8 cellular contexts compared by ENCODE assay signal in genomic region chr2:86037795-86038192, GRCh38.
DNase-seq lines count a peak whose midpoint lies in the region; ATAC-seq and TF ChIP-seq lines count a peak whose summit lies in the region.

No MANE protein-coding gene starts in this region.

- ATAC-seq in T-cell (replicated peaks in 1 of 4) = peak in 1 of 4 experiments; percentile 4
- ATAC-seq in HG03521 (IDR thresholded peaks at IDR 0.05; ENCODE audit: unreplicated experiment) = no peak
- no peak for ATAC-seq in GM21825 (IDR thresholded peaks at IDR 0.05; ENCODE audit: unreplicated experiment)

- H3K4me1 ChIP-seq in BLaER1 = peaks cover 89% of the 10 kb centered on the region
- peaks cover 38% of the 10 kb centered on the region for H3K4me1 ChIP-seq in osteoblast (ENCODE audit: insufficient read depth, low read length)

- H2AFZ ChIP-seq in osteoblast (ENCODE audit: low read length) = no peak overlapping the region

- no peaks in the 10 kb centered on the region for H3K79me2 ChIP-seq in osteoblast (ENCODE audit: insufficient read depth, low read length)

- peak in 9 of 34 experiments; percentile 8 to 47 (median 25) for DNase-seq in T-cell
- DNase-seq in dorsolateral prefrontal cortex = peak in 4 of 10 donors; percentile 12 to 19 (median 17)
- no peak for DNase-seq in osteoblast (ENCODE audit: insufficient read length, low spot score, missing footprints)
- no peak for DNase-seq in SIG-M5 treated with dmso at 0.1 percent for 504 hours (lab: John Stamatoyannopoulos, UW; ENCODE audit: unreplicated experiment)
- DNase-seq in NCI-H187 treated with DMSO at 0.1 percent for 48 hours (lab: John Stamatoyannopoulos, UW) = no peak

- H3K9me3 Mint-ChIP-seq in T-cell = no peaks in the 10 kb centered on the region

- H3K4me2 ChIP-seq in BLaER1 (peak overlapping the region; percentile 93), osteoblast (ENCODE audit: insufficient read depth, low read length) (peak overlapping the region; percentile 36)

- H3K4me3 ChIP-seq in BLaER1 (peak overlapping the region; percentile 51; the same call in 1 of the 2 replicates), dorsolateral prefrontal cortex (no peak overlapping the region), osteoblast (ENCODE audit: insufficient read depth, low read length) (no peak overlapping the region)

- H3K9me3 ChIP-seq in BLaER1 = no peaks in the 10 kb centered on the region
- no peaks in the 10 kb centered on the region for H3K9me3 ChIP-seq in osteoblast (ENCODE audit: low read depth, low read length)

- peaks cover 60% of the 10 kb centered on the region for H3K36me3 ChIP-seq in BLaER1
- peaks cover 67% of the 10 kb centered on the region for H3K36me3 ChIP-seq in osteoblast (ENCODE audit: insufficient read depth, low read length)

- TF ChIP-seq CTCF in dorsolateral prefrontal cortex (IDR thresholded peaks at IDR 0.05 in 54 of 56, conservative IDR thresholded peaks at IDR 0.05 in 2 of 56; ENCODE audit: low read depth in 1 of 56, partially characterized antibody in 56 of 56) = no peak
- no peak for TF ChIP-seq CTCF in osteoblast (IDR thresholded peaks at IDR 0.05; ENCODE audit: extremely low read depth, low read depth, low read length)

- CTCF ChIA-PET in T-cell (lab: Charles Lee) = interaction anchor here (2.1 to 4.3 kb wide), 4 partner anchors 42 to 211 kb away, joined by 9 to 40 read pairs (median 20); no protein-coding TSS in a partner anchor

- no peaks in the 10 kb centered on the region for H3K27me3 Mint-ChIP-seq in T-cell

- peak overlapping the region; percentile 98 for H3K27ac ChIP-seq in BLaER1
- peak overlapping the region; percentile 76 to 99 (median 95) for H3K27ac ChIP-seq in dorsolateral prefrontal cortex
- H3K27ac ChIP-seq in osteoblast (ENCODE audit: low read depth, low read length) = peak overlapping the region; percentile 93

- peaks cover 91 to 96% (median 95%) of the 10 kb centered on the region in 3 donors for H3K4me1 Mint-ChIP-seq in T-cell

- peaks cover 9% of the 10 kb centered on the region for H3K36me3 Mint-ChIP-seq in T-cell

- peak overlapping the region; percentile 62 to 78 (median 67) for H3K4me3 Mint-ChIP-seq in T-cell

- intact Hi-C loops in dorsolateral prefrontal cortex (cut with DNase I) = loop anchor here (2.0 to 10.0 kb wide), 3 partner anchors 40 to 149 kb away; partner anchors contain the start of gene ST3GAL5 (in 1 of the 2)

- H4K20me1 ChIP-seq in BLaER1 (no peaks in the 10 kb centered on the region), osteoblast (ENCODE audit: insufficient read depth, low read length) (no peaks in the 10 kb centered on the region)

- POLR2A ChIA-PET in T-cell (lab: Charles Lee) = interaction anchor here in 1 of 2 donors (1.1 kb wide), 1 partner anchor 43 kb away, joined by 3 read pairs; no protein-coding TSS in a partner anchor

- peak overlapping the region; percentile 99 for H3K27ac Mint-ChIP-seq in T-cell

- H3K27me3 ChIP-seq in BLaER1 = no peaks in the 10 kb centered on the region
- H3K27me3 ChIP-seq in dorsolateral prefrontal cortex = no peaks in the 10 kb centered on the region
- H3K27me3 ChIP-seq in osteoblast (ENCODE audit: insufficient read depth, low read length) = no peaks in the 10 kb centered on the region

- H3K9ac ChIP-seq in BLaER1 = peak overlapping the region; percentile 84
